Comparison of ENCODE assay signal across 8 cellular contexts in the genomic region with DNA sequence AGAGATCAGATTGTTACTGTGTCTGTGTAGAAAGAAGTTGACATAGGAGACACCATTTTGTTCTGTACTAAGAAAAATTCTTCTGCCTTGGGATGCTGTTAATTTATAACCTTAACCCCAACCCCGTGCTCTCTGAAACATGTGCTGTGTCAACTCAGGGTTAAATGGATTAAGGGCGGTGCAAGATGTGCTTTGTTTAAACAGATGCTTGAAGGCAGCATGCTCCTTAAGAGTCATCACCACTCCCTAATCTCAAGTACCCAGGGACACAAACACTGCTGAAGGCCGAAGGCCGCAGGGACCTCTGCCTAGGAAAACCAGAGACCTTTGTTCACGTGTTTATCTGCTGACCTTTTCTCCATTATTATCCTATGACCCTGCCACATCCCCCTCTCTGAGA. TPM values are rescaled to one million over a fixed set of nuclear protein-coding genes. Genes with fewer than 3 reads are reported as not detected.
DNase-seq lines count a peak whose midpoint lies in the region; ATAC-seq, FAIRE-seq and TF ChIP-seq lines count a peak whose summit lies in the region.
"Not testable (repeated sequence)": the region's sequence is repeated elsewhere in the genome, so short reads cannot be mapped to it uniquely, and the experiment has no call there.

No MANE protein-coding gene starts in this region.

- TF ChIP-seq CTCF in A549 (IDR thresholded peaks at IDR 0.05); Caco-2 (IDR thresholded peaks at IDR 0.05; ENCODE audit: insufficient read depth in 1 of 2, low read depth in 1 of 2, low read length in 1 of 2, severe bottlenecking in 1 of 2, unreplicated experiment in 1 of 2); WERI-Rb-1 (IDR thresholded peaks at IDR 0.05; ENCODE audit: low read depth, low read length); K562 (IDR thresholded peaks at IDR 0.05 in 2 of 3, conservative IDR thresholded peaks at IDR 0.05 in 1 of 3; ENCODE audit: insufficient read depth in 2 of 3, low read depth in 1 of 3, low read length in 3 of 3); endodermal cell (conservative IDR thresholded peaks at IDR 0.05); glutamatergic neuron (IDR thresholded peaks at IDR 0.05; ENCODE audit: partially characterized antibody, unreplicated experiment); HepG2 (CRISPR knock-in tag; IDR thresholded peaks at IDR 0.05); thyroid gland (IDR thresholded peaks at IDR 0.05): not testable (repeated sequence)

- not testable (repeated sequence) for ATAC-seq in A549, K562, HepG2

- in situ Hi-C loops in K562 (cut with MboI); HepG2 (cut with HindIII; ENCODE audit: extremely low pct_ligation_motif_present, low pct_unique_long_range_greater_than_20kb): not testable (repeated sequence)

- not testable (repeated sequence) for H3K4me3 ChIP-seq in A549; Caco-2 (ENCODE audit: low read depth, low read length); WERI-Rb-1 (ENCODE audit: low read depth, low read length); K562; endodermal cell (ENCODE audit: low read length); HepG2 (replicated peaks in 1 of 3; ENCODE audit: insufficient read depth in 1 of 3, low read depth in 2 of 3, low read length in 3 of 3); thyroid gland (replicated peaks in 1 of 3)

- H3K9me3 Mint-ChIP-seq in Caco-2 (ENCODE audit: unreplicated experiment); endodermal cell; glutamatergic neuron (ENCODE audit: unreplicated experiment): not testable (repeated sequence)

- H3K79me2 ChIP-seq in K562 (ENCODE audit: control insufficient read depth, insufficient read depth, low read length); HepG2 (ENCODE audit: insufficient read depth, low read length): not testable (repeated sequence)

- not testable (repeated sequence) for H3K36me3 ChIP-seq in Caco-2 (ENCODE audit: control insufficient read depth, insufficient read depth, low read length); WERI-Rb-1; K562 (ENCODE audit: control insufficient read depth, insufficient read depth, low read length); endodermal cell (ENCODE audit: control insufficient read depth, insufficient read depth, low read length); HepG2 (replicated peaks in 1 of 2; ENCODE audit: control insufficient read depth in 1 of 2, insufficient read depth in 2 of 2, low read length in 2 of 2); thyroid gland

- not testable (repeated sequence) for TF ChIP-seq EP300 in A549 (IDR thresholded peaks at IDR 0.05); K562 (IDR thresholded peaks at IDR 0.05; ENCODE audit: low read length); HepG2 (IDR thresholded peaks at IDR 0.05; ENCODE audit: low read depth in 2 of 2, low read length in 2 of 2); HepG2 (CRISPR knock-in tag; IDR thresholded peaks at IDR 0.05; ENCODE audit: borderline replicate concordance)

- FAIRE-seq in A549 (lab: Jason Lieb, UNC); HepG2 (lab: Jason Lieb, UNC): not testable (repeated sequence)
- peak; percentile 84 for FAIRE-seq in K562 (lab: Jason Lieb, UNC)

- H3K27ac Mint-ChIP-seq in Caco-2 (ENCODE audit: unreplicated experiment): peak overlapping the region; percentile 61
- H3K27ac Mint-ChIP-seq in endodermal cell: peak overlapping the region; percentile 46
- H3K27ac Mint-ChIP-seq in glutamatergic neuron (ENCODE audit: unreplicated experiment): peak overlapping the region; percentile 73

- 1% methylated on average over 5 of the region's 5 CpGs for WGBS in A549 (ENCODE audit: missing lambda C conversion rate)
- WGBS in K562 (ENCODE audit: insufficient coverage, low coverage, missing lambda C conversion rate): 3% methylated on average over 3 of the region's 5 CpGs
- WGBS in endodermal cell (ENCODE audit: insufficient coverage in 1 of 2, insufficient read length in 1 of 2), 2 experiments: 79% methylated on average over 4 of the region's 5 CpGs; no CpG with 5 or more reads in 1 of the 2 experiments
- 8% methylated on average over 5 of the region's 5 CpGs for WGBS in HepG2 (ENCODE audit: low lambda C conversion rate)
- WGBS in thyroid gland, 2 donors: 36 to 49% methylated on average over 5 of the region's 5 CpGs

- CTCF ChIA-PET in A549 (lab: Yijun Ruan, JAX): interaction anchor here (0.9 to 2.0 kb wide), 2 partner anchors 12 to 86 kb away, joined by 3 to 6 read pairs; a partner anchor contains a TSS
- CTCF ChIA-PET in Caco-2 (lab: Charles Lee); K562 (lab: Yijun Ruan, JAX; ENCODE audit: low intra/inter-chr PET ratio); HepG2 (lab: Yijun Ruan, JAX; ENCODE audit: low intra/inter-chr PET ratio, low total read pairs): not testable (repeated sequence)

- not testable (repeated sequence) for H3K36me3 Mint-ChIP-seq in Caco-2 (ENCODE audit: insufficient read depth, unreplicated experiment); endodermal cell (ENCODE audit: low read depth); glutamatergic neuron (ENCODE audit: unreplicated experiment)

- DNase-seq in A549 (ENCODE audit: low read depth in 1 of 2, low spot score in 1 of 2); WERI-Rb-1; K562 (ENCODE audit: extremely low read depth in 1 of 4, low spot score in 3 of 4); endodermal cell; glutamatergic neuron; HepG2 (ENCODE audit: low spot score); thyroid gland: not testable (repeated sequence)
- peak; percentile 58 to 74 for DNase-seq in Caco-2

- not testable (repeated sequence) for H4K20me1 ChIP-seq in K562 (replicated peaks; ENCODE audit: control insufficient read depth, insufficient read depth, low read length); HepG2 (ENCODE audit: insufficient read depth, low read length)

- TF ChIP-seq RAD21 in A549 (conservative IDR thresholded peaks at IDR 0.05 in 1 of 2, IDR thresholded peaks at IDR 0.05 in 1 of 2); K562 (CRISPR knock-in tag; conservative IDR thresholded peaks at IDR 0.05 in 1 of 2, IDR thresholded peaks at IDR 0.05 in 1 of 2); HepG2 (CRISPR knock-in tag; IDR thresholded peaks at IDR 0.05): not testable (repeated sequence)

- H3K4me1 Mint-ChIP-seq in Caco-2 (ENCODE audit: low read depth, unreplicated experiment); endodermal cell; glutamatergic neuron (ENCODE audit: low read depth, unreplicated experiment): not testable (repeated sequence)

- H3K27ac ChIP-seq in A549 (peak overlapping the region; percentile 68 to 84; a peak in 5 of 6 replicates), WERI-Rb-1 (peak overlapping the region; percentile 3; the same call in 1 of the 2 replicates), K562 (ENCODE audit: extremely low read depth, low read depth, low read length) (peak overlapping the region; percentile 72; the same call in 1 of the 3 replicates), thyroid gland (peak overlapping the region; percentile 3 to 68 (median 65))
- H3K27ac ChIP-seq in endodermal cell (ENCODE audit: low read depth, low read length); HepG2 (ENCODE audit: extremely low read length, insufficient read depth, low read length): not testable (repeated sequence)

- not testable (repeated sequence) for H2AFZ ChIP-seq in K562 (ENCODE audit: low read depth, low read length); HepG2 (ENCODE audit: low read length)

- H3K9ac ChIP-seq in K562 (ENCODE audit: insufficient read depth in 1 of 2, low read depth in 2 of 2, low read length in 2 of 2); endodermal cell (ENCODE audit: extremely low read depth, low read length, poor library complexity, severe bottlenecking); HepG2 (ENCODE audit: insufficient read depth, low read depth, low read length): not testable (repeated sequence)

- BruUV-seq in Caco-2 (replicated peaks; lab: Mats Ljungman, UMichigan); K562 (replicated peaks; lab: Mats Ljungman, UMichigan); HepG2 (replicated peaks; lab: Mats Ljungman, UMichigan): not testable (repeated sequence)

- not testable (repeated sequence) for H3K9me3 ChIP-seq in A549; Caco-2; WERI-Rb-1 (ENCODE audit: severe bottlenecking); K562 (replicated peaks; ENCODE audit: control insufficient read depth, insufficient read depth, low read depth, low read length); endodermal cell (ENCODE audit: control insufficient read depth, low read length); HepG2 (ENCODE audit: low read length); thyroid gland

- H3K27me3 Mint-ChIP-seq in Caco-2 (ENCODE audit: insufficient read depth, unreplicated experiment); endodermal cell (ENCODE audit: insufficient read depth); glutamatergic neuron (ENCODE audit: unreplicated experiment): not testable (repeated sequence)

- H3K4me2 ChIP-seq in A549: peak overlapping the region; percentile 57
- H3K4me2 ChIP-seq in K562 (ENCODE audit: insufficient read depth, low read length); HepG2 (ENCODE audit: low read depth, low read length): not testable (repeated sequence)

- H3K4me1 ChIP-seq in A549 (peaks cover 25% of the 10 kb centered on the region), Caco-2 (peaks cover 17% of the 10 kb centered on the region), K562 (replicated peaks in 1 of 2; ENCODE audit: control insufficient read depth in 2 of 2, insufficient read depth in 2 of 2, low read length in 2 of 2) (peaks cover 37 to 40% of the 10 kb centered on the region in 2 experiments), HepG2 (ENCODE audit: insufficient read depth, low read length) (peaks cover 38% of the 10 kb centered on the region), thyroid gland (peaks cover 0 to 18% of the 10 kb centered on the region in 2 donors)
- not testable (repeated sequence) for H3K4me1 ChIP-seq in endodermal cell (ENCODE audit: control insufficient read depth, insufficient read depth, low read length)

- H3K4me3 Mint-ChIP-seq in Caco-2 (ENCODE audit: unreplicated experiment); endodermal cell; glutamatergic neuron (ENCODE audit: unreplicated experiment): not testable (repeated sequence)

- H3K27me3 ChIP-seq in Caco-2 (replicated peaks; ENCODE audit: control insufficient read depth, insufficient read depth, low read length); WERI-Rb-1 (ENCODE audit: insufficient read depth, low read depth, severe bottlenecking); K562 (ENCODE audit: control insufficient read depth in 2 of 2, insufficient read depth in 2 of 2, low read length in 2 of 2); endodermal cell (ENCODE audit: control insufficient read depth, insufficient read depth, low read length, poor library complexity, severe bottlenecking); HepG2 (ENCODE audit: control insufficient read depth in 1 of 2, insufficient read depth in 2 of 2, low read length in 2 of 2); thyroid gland: not testable (repeated sequence)

- intact Hi-C loops in Caco-2 (cut with micrococcal nuclease; ENCODE audit: unreplicated experiment): loop anchor here (1.0 kb wide), 1 partner anchor 11 kb away; no protein-coding TSS in a partner anchor
- intact Hi-C loops in K562 (cut with micrococcal nuclease); HepG2 (cut with micrococcal nuclease; ENCODE audit: unreplicated experiment); thyroid gland (cut with DNase I): not testable (repeated sequence)

- not testable (repeated sequence) for TF ChIP-seq POLR2A in A549 (IDR thresholded peaks at IDR 0.05; ENCODE audit: low read length); K562 (conservative IDR thresholded peaks at IDR 0.05); HepG2 (IDR thresholded peaks at IDR 0.05; ENCODE audit: insufficient read depth in 1 of 2, low read depth in 2 of 2, low read length in 2 of 2); thyroid gland (IDR thresholded peaks at IDR 0.05)

- not testable (repeated sequence) for H3K9me1 ChIP-seq in K562 (ENCODE audit: control insufficient read depth, insufficient read depth, low read length)

- POLR2A ChIA-PET in A549 (lab: Yijun Ruan, JAX); Caco-2 (lab: Charles Lee): not testable (repeated sequence)
- POLR2A ChIA-PET in K562 (lab: Yijun Ruan, JAX) (interaction anchor here (1.3 to 2.1 kb wide), 2 partner anchors 9 to 11 kb away, joined by 3 to 14 read pairs; a partner anchor contains a TSS), HepG2 (lab: Yijun Ruan, JAX) (interaction anchor here (1.8 kb wide), 1 partner anchor 11 kb away, joined by 6 read pairs; a partner anchor contains a TSS)

RNA-seq across cellular contexts. Expression of a gene that starts 7.8 kb away (rescaled TPM):
- polyA plus RNA-seq in A549 (2011; rRNA removed) (33.4 and 35.7 TPM in 2 replicates), A549 (2017; fragmentation: RNase III; extraction: RNeasy Plus Mini Kit Qiagen cat#74134 plus additional on column Dnase treatment) (24.4 to 25.9 TPM (median 25.2 TPM) in 3 replicates), K562 (2011; rRNA removed) (22.8 and 31.2 TPM in 2 replicates), K562 (2014; fragmentation: Illumina TruSeq; extraction: Trizol) (36.3 and 38.4 TPM in 2 replicates), K562 (2014; fragmentation: Nextera tagmentation; extraction: Ambion mirVana) (10 to 100 TPM; 14.9 to 25.6 TPM), K562 (2014; rRNA removed) (21.1 and 23.9 TPM in 2 replicates), HepG2 (2011; rRNA removed) (8.7 and 10.9 TPM in 2 replicates)
- polyA plus RNA-seq in A549 (2012; cell fraction: cytosol; rRNA removed): 5.3 and 5.7 TPM in 2 replicates
- 4.6 and 7.0 TPM in 2 replicates for polyA plus RNA-seq in A549 (2012; cell fraction: nucleus; rRNA removed)
- 29.0 and 31.2 TPM in 2 replicates for polyA minus RNA-seq in A549 (2011; rRNA and poly(A)+ RNA removed)
- total RNA-seq in Caco-2 (2022) (53.8 and 54.9 TPM in 2 replicates), K562 (2014; rRNA removed) (28.4 and 35.9 TPM in 2 replicates), K562 (2014; rRNA removed; fragmentation: Illumina TruSeq; extraction: Trizol) (68.1 and 84.1 TPM in 2 replicates), K562 (2015; rRNA removed; fragmentation: Illumina TruSeq; extraction: Trizol) (56.7 and 61.7 TPM in 2 replicates), K562 (2021) (73.7 and 77.1 TPM in 2 replicates), endodermal cell (10 to 100 TPM; 44.5 to 44.7 TPM), glutamatergic neuron (ENCODE audit: unreplicated experiment) (50.9 TPM), HepG2 (2016; rRNA removed; fragmentation: Illumina TruSeq; extraction: Trizol) (40.2 and 69.6 TPM in 2 replicates), thyroid gland (10 to 100 TPM; 32.4 to 50.3 (median 42.9) TPM)
- 19.8 and 69.2 TPM in 2 replicates for total RNA-seq in K562 (2011; cell fraction: chromatin; rRNA removed; ENCODE audit: low replicate concordance)
- 11.7 and 13.8 TPM in 2 replicates for total RNA-seq in K562 (2011; cell fraction: nucleolus; rRNA removed)
- 27.0 and 42.9 TPM in 2 replicates for total RNA-seq in K562 (2011; cell fraction: nucleoplasm; rRNA removed)
- polyA plus RNA-seq in K562 (2011; cell fraction: cytosol; rRNA removed): 7.1 and 13.2 TPM in 2 replicates
- polyA plus RNA-seq in K562 (2011; cell fraction: nucleus; rRNA removed): 11.2 and 12.7 TPM in 2 replicates
- 17.7 and 32.6 TPM in 2 replicates for polyA plus RNA-seq in K562 (2012)
- polyA minus RNA-seq in K562 (2011; rRNA and poly(A)+ RNA removed): 111 and 113 TPM in 2 replicates
- 40.2 and 42.4 TPM in 2 replicates for polyA minus RNA-seq in K562 (2011; cell fraction: cytosol; rRNA and poly(A)+ RNA removed)
- 8.6 and 19.5 TPM in 2 replicates for polyA minus RNA-seq in K562 (2011; cell fraction: nucleus; rRNA and poly(A)+ RNA removed)
- polyA plus RNA-seq in endodermal cell (2013, experiment 1 of 2): 20.6 TPM
- polyA plus RNA-seq in endodermal cell (2013, experiment 2 of 2): 20.9 TPM
- total RNA-seq in HepG2 (2016; cell fraction: cytosol; rRNA removed; fragmentation: Illumina TruSeq; extraction: Trizol; ENCODE audit: low read depth): 5.9 and 8.0 TPM in 2 replicates
- 38.7 and 67.2 TPM in 2 replicates for total RNA-seq in HepG2 (2016; cell fraction: insoluble cytoplasmic fraction; rRNA removed; fragmentation: Illumina TruSeq; extraction: Trizol)
- total RNA-seq in HepG2 (2016; cell fraction: membrane; rRNA removed; fragmentation: Illumina TruSeq; extraction: Trizol): 14.1 and 16.7 TPM in 2 replicates
- total RNA-seq in HepG2 (2016; cell fraction: nucleus; rRNA removed; fragmentation: Illumina TruSeq; extraction: Trizol): 29.6 and 33.9 TPM in 2 replicates
- 4.5 and 6.6 TPM in 2 replicates for polyA plus RNA-seq in HepG2 (2011; cell fraction: cytosol; rRNA removed)
- 7.7 and 8.7 TPM in 2 replicates for polyA plus RNA-seq in HepG2 (2011; cell fraction: nucleus; rRNA removed)
- polyA plus RNA-seq in HepG2 (2012): 12.0 and 12.8 TPM in 2 replicates
- polyA plus RNA-seq in HepG2 (2016; cell fraction: cytosol; fragmentation: Illumina TruSeq; extraction: Trizol; ENCODE audit: low read depth): 0.65 and 0.78 TPM in 2 replicates
- polyA plus RNA-seq in HepG2 (2016; cell fraction: insoluble cytoplasmic fraction; fragmentation: Illumina TruSeq; extraction: Trizol; ENCODE audit: low read depth): 22.2 and 22.3 TPM in 2 replicates
- polyA plus RNA-seq in HepG2 (2016; cell fraction: membrane; fragmentation: Illumina TruSeq; extraction: Trizol; ENCODE audit: low read depth): 2.0 and 2.5 TPM in 2 replicates
- 20.8 and 22.6 TPM in 2 replicates for polyA plus RNA-seq in HepG2 (2016; cell fraction: nucleus; fragmentation: Illumina TruSeq; extraction: Trizol; ENCODE audit: insufficient read depth, low read depth)
- 14.7 and 18.6 TPM in 2 replicates for polyA minus RNA-seq in HepG2 (2011; rRNA and poly(A)+ RNA removed; ENCODE audit: low replicate concordance)
- polyA minus RNA-seq in HepG2 (2011; cell fraction: cytosol; rRNA and poly(A)+ RNA removed): 20.0 and 21.5 TPM in 2 replicates
- polyA minus RNA-seq in HepG2 (2011; cell fraction: nucleus; rRNA and poly(A)+ RNA removed): 22.9 and 23.6 TPM in 2 replicates

RNA-seq across cellular contexts. Expression of a gene that starts 11.5 kb away (rescaled TPM):
- 32.9 and 40.5 TPM in 2 replicates for polyA plus RNA-seq in A549 (2011; rRNA removed)
- 36.7 and 37.8 TPM in 2 replicates for polyA plus RNA-seq in A549 (2012; cell fraction: cytosol; rRNA removed)
- 60.3 and 70.4 TPM in 2 replicates for polyA plus RNA-seq in A549 (2012; cell fraction: nucleus; rRNA removed)
- polyA plus RNA-seq in A549 (2017; fragmentation: RNase III; extraction: RNeasy Plus Mini Kit Qiagen cat#74134 plus additional on column Dnase treatment): 37.5 to 41.9 TPM (median 40.8 TPM) in 3 replicates
- polyA minus RNA-seq in A549 (2011; rRNA and poly(A)+ RNA removed): 25.3 and 30.9 TPM in 2 replicates
- 64.6 and 79.2 TPM in 2 replicates for total RNA-seq in Caco-2 (2022)
- total RNA-seq in K562 (2011; cell fraction: chromatin; rRNA removed; ENCODE audit: low replicate concordance): 296 and 336 TPM in 2 replicates
- 169 and 201 TPM in 2 replicates for total RNA-seq in K562 (2011; cell fraction: nucleolus; rRNA removed)
- total RNA-seq in K562 (2011; cell fraction: nucleoplasm; rRNA removed): 216 and 245 TPM in 2 replicates
- 153 and 165 TPM in 2 replicates for total RNA-seq in K562 (2014; rRNA removed)
- 153 and 195 TPM in 2 replicates for total RNA-seq in K562 (2014; rRNA removed; fragmentation: Illumina TruSeq; extraction: Trizol)
- total RNA-seq in K562 (2015; rRNA removed; fragmentation: Illumina TruSeq; extraction: Trizol): 133 and 136 TPM in 2 replicates
- total RNA-seq in K562 (2021): 157 and 164 TPM in 2 replicates
- polyA plus RNA-seq in K562 (2011; rRNA removed): 77.7 and 87.8 TPM in 2 replicates
- polyA plus RNA-seq in K562 (2011; cell fraction: cytosol; rRNA removed): 59.9 and 64.6 TPM in 2 replicates
- 179 and 218 TPM in 2 replicates for polyA plus RNA-seq in K562 (2011; cell fraction: nucleus; rRNA removed)
- 116 and 157 TPM in 2 replicates for polyA plus RNA-seq in K562 (2012)
- 172 and 197 TPM in 2 replicates for polyA plus RNA-seq in K562 (2014; fragmentation: Illumina TruSeq; extraction: Trizol)
- 10 to 100 TPM; 20.7 to 30.1 TPM for polyA plus RNA-seq in K562 (2014; fragmentation: Nextera tagmentation; extraction: Ambion mirVana)
- 151 and 160 TPM in 2 replicates for polyA plus RNA-seq in K562 (2014; rRNA removed)
- polyA minus RNA-seq in K562 (2011; rRNA and poly(A)+ RNA removed): 69.2 and 78.0 TPM in 2 replicates
- 49.2 and 53.7 TPM in 2 replicates for polyA minus RNA-seq in K562 (2011; cell fraction: cytosol; rRNA and poly(A)+ RNA removed)
- 57.6 and 71.6 TPM in 2 replicates for polyA minus RNA-seq in K562 (2011; cell fraction: nucleus; rRNA and poly(A)+ RNA removed)
- total RNA-seq in endodermal cell: 10 to 100 TPM; 43.1 to 44.5 TPM
- polyA plus RNA-seq in endodermal cell (2013, experiment 1 of 2): 43.0 TPM
- polyA plus RNA-seq in endodermal cell (2013, experiment 2 of 2): 46.0 TPM
- total RNA-seq in glutamatergic neuron (ENCODE audit: unreplicated experiment): 53.6 TPM
- total RNA-seq in HepG2 (2016; rRNA removed; fragmentation: Illumina TruSeq; extraction: Trizol): 22.5 and 26.5 TPM in 2 replicates
- 13.8 and 16.3 TPM in 2 replicates for total RNA-seq in HepG2 (2016; cell fraction: cytosol; rRNA removed; fragmentation: Illumina TruSeq; extraction: Trizol; ENCODE audit: low read depth)
- 16.0 and 25.9 TPM in 2 replicates for total RNA-seq in HepG2 (2016; cell fraction: insoluble cytoplasmic fraction; rRNA removed; fragmentation: Illumina TruSeq; extraction: Trizol)
- total RNA-seq in HepG2 (2016; cell fraction: membrane; rRNA removed; fragmentation: Illumina TruSeq; extraction: Trizol): 31.1 and 32.8 TPM in 2 replicates
- total RNA-seq in HepG2 (2016; cell fraction: nucleus; rRNA removed; fragmentation: Illumina TruSeq; extraction: Trizol): 17.0 and 22.2 TPM in 2 replicates
- polyA plus RNA-seq in HepG2 (2011; rRNA removed): 12.4 and 14.0 TPM in 2 replicates
- polyA plus RNA-seq in HepG2 (2011; cell fraction: cytosol; rRNA removed): 10.2 and 11.2 TPM in 2 replicates
- 22.9 and 26.6 TPM in 2 replicates for polyA plus RNA-seq in HepG2 (2011; cell fraction: nucleus; rRNA removed)
- polyA plus RNA-seq in HepG2 (2012): 13.4 and 18.1 TPM in 2 replicates
- polyA plus RNA-seq in HepG2 (2016; cell fraction: cytosol; fragmentation: Illumina TruSeq; extraction: Trizol; ENCODE audit: low read depth): 16.7 and 20.1 TPM in 2 replicates
- 22.9 and 33.7 TPM in 2 replicates for polyA plus RNA-seq in HepG2 (2016; cell fraction: insoluble cytoplasmic fraction; fragmentation: Illumina TruSeq; extraction: Trizol; ENCODE audit: low read depth)
- polyA plus RNA-seq in HepG2 (2016; cell fraction: membrane; fragmentation: Illumina TruSeq; extraction: Trizol; ENCODE audit: low read depth): 35.7 and 39.3 TPM in 2 replicates
- 49.9 and 50.4 TPM in 2 replicates for polyA plus RNA-seq in HepG2 (2016; cell fraction: nucleus; fragmentation: Illumina TruSeq; extraction: Trizol; ENCODE audit: insufficient read depth, low read depth)
- 6.8 and 27.9 TPM in 2 replicates for polyA minus RNA-seq in HepG2 (2011; rRNA and poly(A)+ RNA removed; ENCODE audit: low replicate concordance)
- polyA minus RNA-seq in HepG2 (2011; cell fraction: cytosol; rRNA and poly(A)+ RNA removed): 7.7 and 7.9 TPM in 2 replicates
- 14.9 and 17.4 TPM in 2 replicates for polyA minus RNA-seq in HepG2 (2011; cell fraction: nucleus; rRNA and poly(A)+ RNA removed)
- total RNA-seq in thyroid gland: 10 to 100 TPM; 51.3 to 83.0 (median 67.2) TPM
